Comparison of ENCODE assay signal across 1 cellular context in genomic region chr21:43277481-43278351, GRCh38.
TF ChIP-seq lines count a peak whose summit lies in the region.

No MANE protein-coding gene starts in this region.

TF ChIP-seq in GM23338, 12 proteins besides CTCF, POLR2A, EP300 and RAD21 (continued from another document):
- TF ChIP-seq ZNF462 (CRISPR knock-in tag; IDR thresholded peaks at IDR 0.05): no peak
- no peak for TF ChIP-seq JUNB (IDR thresholded peaks at IDR 0.05; ENCODE audit: unreplicated experiment)
- no peak for TF ChIP-seq NANOG (IDR thresholded peaks at IDR 0.05; ENCODE audit: borderline replicate concordance)
- TF ChIP-seq STAT1 (IDR thresholded peaks at IDR 0.05; ENCODE audit: unreplicated experiment): no peak
- no peak for TF ChIP-seq CREB1 (CRISPR knock-in tag; IDR thresholded peaks at IDR 0.05; ENCODE audit: low read depth)
- TF ChIP-seq EZH2phosphoT487 (IDR thresholded peaks at IDR 0.05; ENCODE audit: unreplicated experiment): no peak
- no peak for TF ChIP-seq POLR2AphosphoS5 (IDR thresholded peaks at IDR 0.05; ENCODE audit: low read depth)
- no peak for TF ChIP-seq REST (IDR thresholded peaks at IDR 0.05; ENCODE audit: unreplicated experiment)
- no peak for TF ChIP-seq EZH2 (IDR thresholded peaks at IDR 0.05; ENCODE audit: low read depth, unreplicated experiment)
- no peak for TF ChIP-seq ZNF114 (CRISPR knock-in tag; IDR thresholded peaks at IDR 0.05)
- TF ChIP-seq ZNF331 (CRISPR knock-in tag; IDR thresholded peaks at IDR 0.05; ENCODE audit: low read depth): no peak
